1 cellular context compared by ENCODE assay signal in the genomic region with DNA sequence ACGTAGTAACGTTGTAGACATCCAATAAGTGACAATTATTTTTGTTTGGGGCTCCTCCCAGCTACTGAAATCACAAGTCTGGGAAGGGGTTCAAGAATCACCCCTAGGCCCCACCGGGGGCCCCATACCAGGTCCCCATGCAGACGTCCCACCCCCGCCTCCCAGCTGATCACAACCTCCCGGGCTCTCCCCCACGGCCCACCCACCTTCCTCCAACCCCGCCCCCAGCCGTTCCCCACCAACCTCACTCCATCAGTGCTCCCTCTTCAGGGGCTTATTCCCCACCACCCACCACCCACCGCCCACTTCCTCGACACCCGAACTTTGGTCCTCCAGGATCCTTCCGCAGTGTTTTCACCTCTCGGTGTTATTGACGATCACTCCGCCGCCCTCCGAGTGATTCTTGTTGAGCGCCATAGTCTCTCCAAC.
TF ChIP-seq lines count a peak whose summit lies in the region.

No MANE protein-coding gene starts in this region.

TF ChIP-seq in IMR-90, 13 proteins besides CTCF, POLR2A, EP300 and RAD21:
- TF ChIP-seq MXI1 (IDR thresholded peaks at IDR 0.05; ENCODE audit: borderline replicate concordance, low read depth, low read length), result 0 out of 2 replicates have a peak, but pooled peaks have one; percentile 6
- no peak for TF ChIP-seq CHD1 (IDR thresholded peaks at IDR 0.05; ENCODE audit: low read depth, low read length)
TF ChIP-seq in IMR-90: peak in this region for 1.
